1 cellular context compared by ENCODE assay signal in the genomic region with DNA sequence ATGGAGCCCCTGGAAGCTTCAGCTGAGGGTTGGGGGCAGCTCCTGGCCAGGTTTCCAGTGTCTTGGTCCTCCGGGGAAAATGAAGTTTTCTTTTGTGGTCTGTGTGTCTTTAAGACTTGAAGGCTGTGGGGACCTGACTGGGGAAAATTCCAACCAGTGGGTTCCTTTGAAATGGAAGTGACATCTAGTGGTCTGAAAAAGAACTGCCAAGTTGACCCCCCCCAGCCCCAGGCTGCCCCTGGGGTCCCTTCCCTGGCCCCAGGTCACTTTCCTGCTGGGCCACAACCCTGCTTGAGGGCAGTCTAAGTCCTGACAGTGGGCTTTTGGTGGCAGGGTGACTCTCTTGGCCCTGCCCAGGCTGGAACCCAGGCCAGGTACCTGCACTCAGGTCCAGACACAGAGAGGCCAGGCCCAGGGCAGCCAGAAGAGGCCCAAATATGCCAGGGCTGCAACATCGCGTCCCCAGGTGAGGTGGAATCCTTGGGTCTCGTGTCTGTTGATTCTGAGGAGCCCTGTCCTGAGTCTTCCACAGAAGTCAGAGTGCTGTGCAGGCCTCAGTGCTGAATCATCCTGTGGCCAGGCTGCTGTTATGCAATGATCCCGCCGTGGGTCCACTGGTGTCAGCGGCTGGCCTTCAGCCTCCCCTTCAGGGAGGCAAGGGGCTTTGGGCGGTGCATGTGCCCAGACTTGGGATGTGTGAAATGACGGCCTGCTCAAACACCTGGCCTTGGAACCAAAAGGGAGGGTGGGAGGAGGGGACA.
TF ChIP-seq lines count a peak whose summit lies in the region.

No MANE protein-coding gene starts in this region.

TF ChIP-seq in GM12878, 131 proteins besides CTCF, POLR2A, EP300 and RAD21 (continued from another document):
- TF ChIP-seq JUNB (IDR thresholded peaks at IDR 0.05) (no peak), RFX5 (IDR thresholded peaks at IDR 0.05; ENCODE audit: low read depth, low read length) (no peak)
